In genomic region chr7:43905954-43906326, GRCh38 we compare ENCODE assay signal across 8 cellular contexts. TPM values are rescaled to one million over a fixed set of nuclear protein-coding genes. Genes with fewer than 3 reads are reported as not detected.
DNase-seq lines count a peak whose midpoint lies in the region; ATAC-seq, FAIRE-seq and TF ChIP-seq lines count a peak whose summit lies in the region.

No MANE protein-coding gene starts in this region.

- H3K36me3 ChIP-seq in astrocyte (ENCODE audit: insufficient read depth, low read length) (no peaks in the 10 kb centered on the region), hepatocyte (replicated peaks; ENCODE audit: insufficient read depth, low read depth) (no peaks in the 10 kb centered on the region)

- H3K9me3 ChIP-seq in astrocyte (ENCODE audit: insufficient read depth, low read depth, low read length) (no peaks in the 10 kb centered on the region), hepatocyte (ENCODE audit: low read depth) (no peaks in the 10 kb centered on the region)

- TF ChIP-seq CTCF in astrocyte (IDR thresholded peaks at IDR 0.05; ENCODE audit: insufficient read depth, low read depth, low read length): no peak
- no peak for TF ChIP-seq CTCF in hepatocyte (IDR thresholded peaks at IDR 0.05; ENCODE audit: poor library complexity)

- WGBS in hepatocyte (ENCODE audit: low lambda C conversion rate, missing lambda C conversion rate): 2% methylated on average over 38 of the region's 42 CpGs

- H3K27ac ChIP-seq in astrocyte (ENCODE audit: low read depth, low read length) (peak overlapping the region; percentile 69), hepatocyte (peak overlapping the region; percentile 97)

- H3K36me3 Mint-ChIP-seq in astrocyte (ENCODE audit: low read depth, unreplicated experiment): peaks cover 2% of the 10 kb centered on the region

- no peak for FAIRE-seq in astrocyte (lab: Jason Lieb, UNC)

- no peaks in the 10 kb centered on the region for H3K9me2 ChIP-seq in hepatocyte (replicated peaks; ENCODE audit: insufficient read depth)

- H3K9me3 Mint-ChIP-seq in astrocyte (ENCODE audit: unreplicated experiment): no peaks in the 10 kb centered on the region

- H3K27me3 Mint-ChIP-seq in astrocyte (ENCODE audit: low read depth, unreplicated experiment): no peaks in the 10 kb centered on the region

- peak overlapping the region; percentile 97 for H3K4me3 Mint-ChIP-seq in astrocyte (ENCODE audit: unreplicated experiment)

- DNase-seq in CD1c-positive myeloid dendritic cell (ENCODE audit: extremely low spot score) (peak; percentile 13), GM19240 (ENCODE audit: insufficient read length, low spot score) (peak; percentile 33), SK-N-DZ (ENCODE audit: low spot score) (peak; percentile 54), astrocyte (ENCODE audit: low read depth) (peak; percentile 41), hepatocyte (ENCODE audit: low spot score) (peak; percentile 55), putamen (ENCODE audit: low spot score) (peak; percentile 23), NCI-H1436 treated with DMSO at 0.1 percent for 48 hours (lab: John Stamatoyannopoulos, UW) (no peak)

- H2AFZ ChIP-seq in astrocyte (ENCODE audit: low read depth, low read length): peak overlapping the region; percentile 64
- H2AFZ ChIP-seq in hepatocyte: peak overlapping the region; percentile 69

- H3K4me3 ChIP-seq in astrocyte (ENCODE audit: insufficient read depth, low read depth, low read length): peak overlapping the region; percentile 71
- peak overlapping the region; percentile 47 for H3K4me3 ChIP-seq in hepatocyte

- H3K4me2 ChIP-seq in astrocyte (ENCODE audit: low read length): peak overlapping the region; percentile 85
- peak overlapping the region; percentile 80 for H3K4me2 ChIP-seq in hepatocyte

- peak; percentile 38 for ATAC-seq in HG03439 (IDR thresholded peaks at IDR 0.05; ENCODE audit: unreplicated experiment)

- H3K27me3 ChIP-seq in astrocyte (ENCODE audit: insufficient read depth, low read length) (no peaks in the 10 kb centered on the region), hepatocyte (no peaks in the 10 kb centered on the region)

- H3K4me1 ChIP-seq in astrocyte (ENCODE audit: insufficient read depth, low read length) (peaks cover 13% of the 10 kb centered on the region), hepatocyte (ENCODE audit: insufficient read depth) (peaks cover 8% of the 10 kb centered on the region)

- peak overlapping the region; percentile 89 for H3K27ac Mint-ChIP-seq in astrocyte (ENCODE audit: unreplicated experiment)

- H4K20me1 ChIP-seq in astrocyte (ENCODE audit: insufficient read depth, low read length) (peaks cover 43% of the 10 kb centered on the region), hepatocyte (ENCODE audit: insufficient read depth, poor library complexity, severe bottlenecking) (peaks cover 25% of the 10 kb centered on the region)

- H3K9ac ChIP-seq in astrocyte (ENCODE audit: low read length): peak overlapping the region; percentile 89

- H3K79me2 ChIP-seq in astrocyte (ENCODE audit: insufficient read depth, low read length) (peaks cover 54% of the 10 kb centered on the region), hepatocyte (peaks cover 53% of the 10 kb centered on the region)

- no peaks in the 10 kb centered on the region for H3K4me1 Mint-ChIP-seq in astrocyte (ENCODE audit: low read depth, unreplicated experiment)

RNA-seq across cellular contexts. Expression of gene URGCP, which starts 0.5 kb away (rescaled TPM):
- polyA plus RNA-seq in SK-N-DZ (2014; cell fraction: cytosol; rRNA removed): 15.8 and 22.5 TPM in 2 replicates
- polyA plus RNA-seq in SK-N-DZ (2014; cell fraction: nucleus; rRNA removed): 14.4 and 14.8 TPM in 2 replicates
- total RNA-seq in astrocyte (23.0 and 24.0 TPM in 2 replicates), hepatocyte (24.9 and 28.7 TPM in 2 replicates)
- polyA plus RNA-seq in hepatocyte: 21.7 and 31.9 TPM in 2 replicates

RNA-seq across cellular contexts. Expression of gene UBE2D4, which starts 20.3 kb away (rescaled TPM):
- polyA plus RNA-seq in SK-N-DZ (2014; cell fraction: cytosol; rRNA removed): 14.3 and 20.9 TPM in 2 replicates
- 1.9 and 13.7 TPM in 2 replicates for polyA plus RNA-seq in SK-N-DZ (2014; cell fraction: nucleus; rRNA removed)
- total RNA-seq in astrocyte: 13.9 and 14.0 TPM in 2 replicates
- total RNA-seq in hepatocyte: 12.0 and 16.7 TPM in 2 replicates
- polyA plus RNA-seq in hepatocyte: 11.7 and 22.7 TPM in 2 replicates

RNA-seq across cellular contexts. Expression of gene MRPS24, which starts 36.6 kb away (rescaled TPM):
- polyA plus RNA-seq in SK-N-DZ (2014; cell fraction: cytosol; rRNA removed): 151 and 153 TPM in 2 replicates
- 78.2 and 108 TPM in 2 replicates for polyA plus RNA-seq in SK-N-DZ (2014; cell fraction: nucleus; rRNA removed)
- total RNA-seq in astrocyte (93.9 and 95.0 TPM in 2 replicates), hepatocyte (72.4 and 93.2 TPM in 2 replicates)
- polyA plus RNA-seq in hepatocyte: 138 and 150 TPM in 2 replicates
